ENCODE assay signal across 13 cellular contexts in genomic region chr9:91945277-91946074, GRCh38. TPM values are rescaled to one million over a fixed set of nuclear protein-coding genes. Genes with fewer than 3 reads are reported as not detected.
A peak's percentile ranks its signal among the peaks of the same experiment; 100 is the strongest.
DNase-seq lines count a peak whose midpoint lies in the region; ATAC-seq and TF ChIP-seq lines count a peak whose summit lies in the region.
"Had no signal": no experiment of that assay in that cellular context is flagged by ENCODE, and none has a peak within 500 bp of the region (broad histone marks: within the 10 kb centered on the region; RNA-seq: fewer than 3 reads in every experiment).

No MANE protein-coding gene starts in this region.

- dilution Hi-C loops in IMR-90 (cut with HindIII; ENCODE audit: low sequenced_read_pairs, unreplicated experiment): no loop called here

- peak overlapping the region; percentile 64; the same call in 1 of the 2 replicates for H3K27ac ChIP-seq in IMR-90 (ENCODE audit: insufficient read depth, low read length)
- H3K27ac ChIP-seq in esophagus (ENCODE audit: low read depth in 2 of 2, low read length in 1 of 2): peak overlapping the region; percentile 35 to 61
- H3K27ac ChIP-seq in osteoblast (ENCODE audit: low read depth, low read length): no peak overlapping the region

- ATAC-seq in IMR-90 (ENCODE audit: low read depth) (no peak; the same call in 1 of the 2 replicates), mucosa of descending colon (peak; percentile 39), HG02840 (IDR thresholded peaks at IDR 0.05; ENCODE audit: low FRiP score, unreplicated experiment) (no peak), GM21529 (IDR thresholded peaks at IDR 0.05; ENCODE audit: unreplicated experiment) (no peak)
- ATAC-seq: activated CD4-positive, CD25-positive, alpha-beta regulatory T cell treated with anti-CD3 and anti-CD28 coated beads, Interleukin-2, amount 50 U/mL, for 24 hours; esophagus mucosa had no signal

- no peak for TF ChIP-seq RAD21 in IMR-90 (IDR thresholded peaks at IDR 0.05; ENCODE audit: low read length)

- DNase-seq in AG08395 (ENCODE audit: low spot score) (peak; percentile 36), IMR-90 (peak; percentile 82), mucosa of descending colon (peak in 2 of 3 donors; percentile 48 to 77), osteoblast (ENCODE audit: insufficient read length, low spot score, missing footprints) (no peak), NCI-H510A (lab: John Stamatoyannopoulos, UW) (no peak)
- DNase-seq: activated naive CD4-positive, alpha-beta T cell treated with anti-CD3 and anti-CD28 coated beads for 36 hours; naive B cell had no signal

- no peak overlapping the region for H3K23ac ChIP-seq in IMR-90 (ENCODE audit: low read depth, low read length)

- H3K14ac ChIP-seq in IMR-90 (replicated peaks; ENCODE audit: low read depth, low read length): no peak overlapping the region

- peak overlapping the region; percentile 79 for H3K18ac ChIP-seq in IMR-90 (ENCODE audit: low read depth, low read length)

- no peak overlapping the region for H2AFZ ChIP-seq in IMR-90 (replicated peaks; ENCODE audit: low read length, poor library complexity)
- H2AFZ ChIP-seq in osteoblast (ENCODE audit: low read length): no peak overlapping the region

- H3K9me3 ChIP-seq in IMR-90 (ENCODE audit: control insufficient read depth, insufficient read depth, low read length) (no peaks in the 10 kb centered on the region), esophagus (ENCODE audit: control insufficient read depth in 2 of 2, insufficient read depth in 1 of 2, low read depth in 1 of 2, low read length in 1 of 2) (no peaks in the 10 kb centered on the region), mucosa of descending colon (no peaks in the 10 kb centered on the region), osteoblast (ENCODE audit: low read depth, low read length) (no peaks in the 10 kb centered on the region)

- H3K4me3 ChIP-seq in IMR-90 (ENCODE audit: insufficient read depth, low read depth, low read length): no peak overlapping the region
- no peak overlapping the region for H3K4me3 ChIP-seq in esophagus (ENCODE audit: low read depth in 1 of 2, low read length in 2 of 2)
- no peak overlapping the region for H3K4me3 ChIP-seq in mucosa of descending colon
- H3K4me3 ChIP-seq in osteoblast (ENCODE audit: insufficient read depth, low read length): no peak overlapping the region

- no peak overlapping the region for H4K91ac ChIP-seq in IMR-90 (ENCODE audit: insufficient read depth, low read depth, low read length)

- BruUV-seq in IMR-90 (replicated peaks; lab: Mats Ljungman, UMichigan): no TSS peak

- H3K4me2 ChIP-seq in IMR-90 (ENCODE audit: low read depth, low read length): peak overlapping the region; percentile 58
- no peak overlapping the region for H3K4me2 ChIP-seq in osteoblast (ENCODE audit: insufficient read depth, low read length)

- no peaks in the 10 kb centered on the region for H3K79me2 ChIP-seq in osteoblast (ENCODE audit: insufficient read depth, low read length)

- no peak overlapping the region for H2BK5ac ChIP-seq in IMR-90 (ENCODE audit: low read depth, low read length, poor library complexity, severe bottlenecking)

- H3K27me3 ChIP-seq in IMR-90 (ENCODE audit: control insufficient read depth, insufficient read depth, low read length) (no peaks in the 10 kb centered on the region; the same call in 1 of the 2 replicates), esophagus (ENCODE audit: control insufficient read depth in 1 of 2, insufficient read depth in 2 of 2, low read length in 2 of 2) (peaks cover 0 to 2% of the 10 kb centered on the region in 2 donors), osteoblast (ENCODE audit: insufficient read depth, low read length) (peaks cover 69% of the 10 kb centered on the region)

- no peak overlapping the region for H2BK20ac ChIP-seq in IMR-90 (ENCODE audit: low read depth, low read length)

- no peak overlapping the region for H2AK5ac ChIP-seq in IMR-90 (ENCODE audit: low read depth, low read length)

- no peak for TF ChIP-seq POLR2A in IMR-90 (IDR thresholded peaks at IDR 0.05; ENCODE audit: low read depth, low read length)

- TF ChIP-seq CTCF in IMR-90 (conservative IDR thresholded peaks at IDR 0.05; ENCODE audit: low read depth, low read length): no peak
- TF ChIP-seq CTCF in mucosa of descending colon (IDR thresholded peaks at IDR 0.05): no peak
- TF ChIP-seq CTCF in osteoblast (IDR thresholded peaks at IDR 0.05; ENCODE audit: extremely low read depth, low read depth, low read length): no peak

- POLR2A ChIA-PET in IMR-90 (lab: Charles Lee; ENCODE audit: unreplicated experiment): no interaction called here

- 0% methylated on average over 1 of the region's 10 CpGs; no CpG with 5 or more reads in 1 of the 2 experiments for WGBS in IMR-90 (ENCODE audit: extremely low coverage in 2 of 2, insufficient read length in 1 of 2), 2 experiments
- WGBS in esophagus, 2 donors: 25% methylated on average over 10 of the region's 10 CpGs

- peaks cover 2% of the 10 kb centered on the region; the same call in 1 of the 2 replicates for H3K9me1 ChIP-seq in IMR-90 (ENCODE audit: insufficient read depth, low read length)

- no peak overlapping the region for H3K9ac ChIP-seq in IMR-90 (ENCODE audit: low read depth, low read length)

- CTCF ChIA-PET in IMR-90 (lab: Yijun Ruan, JAX): interaction anchor here (0.8 to 1.4 kb wide), 3 partner anchors 9 to 187 kb away, joined by 3 to 5 read pairs (median 5); no protein-coding TSS in a partner anchor

- peaks cover 5 to 22% of the 10 kb centered on the region in 2 experiments; a peak in 2 of 4 replicates for H3K79me1 ChIP-seq in IMR-90 (ENCODE audit: low read depth in 1 of 2, low read length in 2 of 2)

- 0 out of 3 replicates have a peak overlapping the region, but pooled peaks have one; percentile 0 for H2BK15ac ChIP-seq in IMR-90 (ENCODE audit: low read depth, low read length)

- H3K56ac ChIP-seq in IMR-90 (ENCODE audit: extremely low read depth, insufficient read depth, low read length): no peak overlapping the region

- H3K4me1 ChIP-seq in IMR-90 (ENCODE audit: control insufficient read depth, insufficient read depth, low read length) (peaks cover 10% of the 10 kb centered on the region; the same call in 1 of the 2 replicates), esophagus (ENCODE audit: control insufficient read depth in 2 of 2, insufficient read depth in 2 of 2, low read length in 1 of 2) (peaks cover 0 to 10% of the 10 kb centered on the region in 2 donors), mucosa of descending colon (ENCODE audit: low read depth) (peaks cover 39% of the 10 kb centered on the region), osteoblast (ENCODE audit: insufficient read depth, low read length) (no peaks in the 10 kb centered on the region)

- H2AK9ac ChIP-seq in IMR-90 (replicated peaks; ENCODE audit: low read depth, low read length, poor library complexity): no peak overlapping the region

- peak overlapping the region; percentile 38; the same call in 1 of the 2 replicates for H2BK120ac ChIP-seq in IMR-90 (ENCODE audit: low read depth, low read length)

- in situ Hi-C loops in IMR-90 (cut with MboI; ENCODE audit: low sequenced_read_pairs): no loop called here

- peak overlapping the region; percentile 27; the same call in 1 of the 2 replicates for H3K4ac ChIP-seq in IMR-90 (ENCODE audit: low read depth, low read length)

- no peaks in the 10 kb centered on the region for H3K36me3 ChIP-seq in IMR-90 (ENCODE audit: control insufficient read depth, insufficient read depth, low read length)
- H3K36me3 ChIP-seq in esophagus (ENCODE audit: control insufficient read depth in 2 of 2, insufficient read depth in 2 of 2, low read length in 1 of 2): no peaks in the 10 kb centered on the region
- H3K36me3 ChIP-seq in mucosa of descending colon (ENCODE audit: low read depth): no peaks in the 10 kb centered on the region
- H3K36me3 ChIP-seq in osteoblast (ENCODE audit: insufficient read depth, low read length): no peaks in the 10 kb centered on the region

- intact Hi-C loops in IMR-90 (cut with micrococcal nuclease) (loop anchor here (5.0 kb wide), 3 partner anchors 48 to 188 kb away; no protein-coding TSS in a partner anchor), mucosa of descending colon (cut with DNase I, micrococcal nuclease) (no loop called here)

- H4K20me1 ChIP-seq in IMR-90 (ENCODE audit: insufficient read depth, low read length) (peaks cover 14% of the 10 kb centered on the region; the same call in 1 of the 2 replicates), osteoblast (ENCODE audit: insufficient read depth, low read length) (no peaks in the 10 kb centered on the region)

- peak overlapping the region in 1 of 2 experiments; percentile 1; a peak in 1 of 4 replicates for H4K8ac ChIP-seq in IMR-90 (ENCODE audit: low read depth in 2 of 2, low read length in 2 of 2)

- H4K5ac ChIP-seq in IMR-90 (ENCODE audit: low read depth, low read length): peak overlapping the region; percentile 34; the same call in 1 of the 2 replicates

TF ChIP-seq in IMR-90, 13 proteins besides CTCF, POLR2A, EP300 and RAD21:
- TF ChIP-seq NFE2L2 (IDR thresholded peaks at IDR 0.05; ENCODE audit: low read depth, low read length) (no peak), CEBPB (IDR thresholded peaks at IDR 0.05; ENCODE audit: low read depth, low read length) (no peak)

RNA-seq across cellular contexts. Expression of gene ROR2, which starts 4.6 kb away (rescaled TPM):
- total RNA-seq in IMR-90 (2012; rRNA removed) (2.2 and 2.3 TPM in 2 replicates), mucosa of descending colon (10 to 100 TPM in 1 of 3 donors, 1 to 10 TPM in 2; 3.9 to 56.0 (median 6.5) TPM), osteoblast (13.8 and 28.3 TPM in 2 replicates)
- polyA plus RNA-seq in IMR-90 (2012; rRNA removed) (3.5 and 4.8 TPM in 2 replicates), esophagus (1 to 10 TPM; 1.7 to 3.6 TPM)
- 2.1 and 6.8 TPM in 2 replicates for polyA plus RNA-seq in IMR-90 (2012; cell fraction: cytosol; rRNA removed)
- polyA plus RNA-seq in IMR-90 (2012; cell fraction: nucleus; rRNA removed; ENCODE audit: low replicate concordance): 3.8 and 5.3 TPM in 2 replicates
- total RNA-seq: activated naive CD4-positive, alpha-beta T cell treated with anti-CD3 and anti-CD28 coated beads for 36 hours; LHCN-M2 had no signal

Comparison
In these comparisons a context has a peak if more than half of its experiments do, and no peak if none do; other contexts are left out.
1. DNase-seq: peak in AG08395 (single experiment), IMR-90 (single experiment) and mucosa of descending colon (2 of 3); none in osteoblast (single experiment) and NCI-H510A (single experiment).